In the genomic region with DNA sequence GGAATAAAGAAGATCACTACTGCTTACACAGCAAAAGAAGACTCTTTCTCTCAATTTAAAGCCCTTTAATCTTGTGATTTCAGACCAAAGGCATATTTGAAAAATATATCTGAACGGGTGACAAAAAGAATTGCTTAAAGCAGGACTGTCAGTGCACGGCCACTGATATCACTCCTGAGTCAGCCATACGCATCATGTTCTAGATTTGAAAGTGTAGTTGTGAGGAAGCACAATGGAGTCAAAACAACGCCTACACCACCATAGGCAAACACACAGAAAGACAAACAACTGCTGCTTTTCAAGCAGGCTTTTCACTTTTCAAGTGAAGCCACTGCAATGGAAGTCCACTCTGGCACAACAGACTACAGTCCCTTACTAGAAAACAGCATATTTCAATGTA, we compare ENCODE assay signal across 25 cellular contexts.
DNase-seq lines count a peak whose midpoint lies in the region; ATAC-seq, FAIRE-seq and TF ChIP-seq lines count a peak whose summit lies in the region.
"Had no signal": no experiment of that assay in that cellular context is flagged by ENCODE, and none has a peak within 500 bp of the region (broad histone marks: within the 10 kb centered on the region; RNA-seq: fewer than 3 reads in every experiment).

No MANE protein-coding gene starts in this region.

- H4K20me1 ChIP-seq in KMS-11 (ENCODE audit: insufficient read depth): no peaks in the 10 kb centered on the region
- H4K20me1 ChIP-seq in K562 (replicated peaks; ENCODE audit: control insufficient read depth, insufficient read depth, low read length): no peaks in the 10 kb centered on the region

- BruUV-seq in MCF 10A (replicated peaks; lab: Mats Ljungman, UMichigan): no TSS peak
- no TSS peak for BruUV-seq in K562 (replicated peaks; lab: Mats Ljungman, UMichigan)

- WGBS in K562 (ENCODE audit: insufficient coverage, low coverage, missing lambda C conversion rate): 55% methylated on average over 4 of the region's 4 CpGs

- H3K4me1 Mint-ChIP-seq in MCF 10A (ENCODE audit: insufficient read depth, unreplicated experiment): no peaks in the 10 kb centered on the region
- H3K4me1 Mint-ChIP-seq in stimulated activated effector memory CD8-positive, alpha-beta T cell treated with anti-CD3 and anti-CD28 coated beads, Interleukin-12 subunit alpha, Interleukin-12 subunit beta, amount 100 ng/mL, for 72 hours: peaks cover 19% of the 10 kb centered on the region
- peaks cover under 1% of the 10 kb centered on the region for H3K4me1 Mint-ChIP-seq in activated CD8-positive, alpha-beta memory T cell treated with anti-CD3 and anti-CD28 coated beads, Interleukin-2, amount 10 ng/mL, durations not matched to agents 7 days and 5 days
- H3K4me1 Mint-ChIP-seq: CD4-positive, alpha-beta memory T cell had no signal

- H3K79me2 ChIP-seq in KMS-11 (ENCODE audit: insufficient read depth, low read depth) (no peaks in the 10 kb centered on the region), K562 (ENCODE audit: control insufficient read depth, insufficient read depth, low read length) (no peaks in the 10 kb centered on the region)

- H3K4me2 ChIP-seq in KMS-11 (peak overlapping the region; percentile 41), K562 (ENCODE audit: insufficient read depth, low read length) (no peak overlapping the region)
- H3K4me2 ChIP-seq: PC-9 had no signal

- POLR2A ChIA-PET in MCF 10A (lab: Yijun Ruan, JAX) (no interaction called here), K562 (lab: Yijun Ruan, JAX) (interaction anchor here (0.9 kb wide), 1 partner anchor 976 kb away, joined by 3 read pairs; no protein-coding TSS in a partner anchor)

- H3K4me3 ChIP-seq in breast epithelium: no peak overlapping the region
- no peak overlapping the region for H3K4me3 ChIP-seq in KMS-11 (IDR thresholded peaks at IDR 0.05; ENCODE audit: insufficient read depth, low read depth, low read length)
- no peak overlapping the region for H3K4me3 ChIP-seq in K562
- H3K4me3 ChIP-seq: MG63, PC-9, SJCRH30 had no signal

- no peak overlapping the region; the same call in 1 of the 2 replicates for H2AFZ ChIP-seq in KMS-11 (ENCODE audit: low read depth)
- no peak overlapping the region for H2AFZ ChIP-seq in K562 (ENCODE audit: low read depth, low read length)
- H2AFZ ChIP-seq: PC-9 had no signal

- no peak overlapping the region for H3K27ac Mint-ChIP-seq in MCF 10A (ENCODE audit: low read depth, unreplicated experiment)
- no peak overlapping the region for H3K27ac Mint-ChIP-seq in stimulated activated effector memory CD8-positive, alpha-beta T cell treated with anti-CD3 and anti-CD28 coated beads, Interleukin-12 subunit alpha, Interleukin-12 subunit beta, amount 100 ng/mL, for 72 hours
- no peak overlapping the region for H3K27ac Mint-ChIP-seq in activated CD8-positive, alpha-beta memory T cell treated with anti-CD3 and anti-CD28 coated beads, Interleukin-2, amount 10 ng/mL, durations not matched to agents 7 days and 5 days

- no peak for TF ChIP-seq EP300 in K562 (IDR thresholded peaks at IDR 0.05; ENCODE audit: low read length)

- H3K36me3 ChIP-seq in breast epithelium (no peaks in the 10 kb centered on the region), KMS-11 (ENCODE audit: insufficient read depth) (no peaks in the 10 kb centered on the region), K562 (ENCODE audit: control insufficient read depth, insufficient read depth, low read length) (no peaks in the 10 kb centered on the region)
- H3K36me3 ChIP-seq: SJCRH30 had no signal

- peak overlapping the region; percentile 11 to 45 for H3K27ac ChIP-seq in breast epithelium
- peak overlapping the region; percentile 62 for H3K27ac ChIP-seq in KMS-11
- no peak overlapping the region for H3K27ac ChIP-seq in K562 (ENCODE audit: extremely low read depth, low read depth, low read length)
- H3K27ac ChIP-seq: HL-60, PC-9, SJCRH30 had no signal

- intact Hi-C loops in breast epithelium (cut with DNase I; ENCODE audit: low total_unique reads) (no loop called here), MCF 10A (cut with micrococcal nuclease) (no loop called here), K562 (cut with micrococcal nuclease) (no loop called here)

- no peak for TF ChIP-seq RAD21 in K562 (CRISPR knock-in tag; conservative IDR thresholded peaks at IDR 0.05 in 1 of 2, IDR thresholded peaks at IDR 0.05 in 1 of 2)

- H3K9me1 ChIP-seq in K562 (ENCODE audit: control insufficient read depth, insufficient read depth, low read length): no peaks in the 10 kb centered on the region

- H3K4me1 ChIP-seq in breast epithelium (no peaks in the 10 kb centered on the region), KMS-11 (ENCODE audit: low read depth, poor library complexity, severe bottlenecking) (peaks cover 43% of the 10 kb centered on the region), K562 (replicated peaks in 1 of 2; ENCODE audit: control insufficient read depth in 2 of 2, insufficient read depth in 2 of 2, low read length in 2 of 2) (no peaks in the 10 kb centered on the region)
- H3K4me1 ChIP-seq: SJCRH30 had no signal

- CTCF ChIA-PET in MCF 10A (lab: Yijun Ruan, JAX): no interaction called here
- CTCF ChIA-PET in K562 (lab: Yijun Ruan, JAX; ENCODE audit: low intra/inter-chr PET ratio): no interaction called here
- CTCF ChIA-PET in activated CD8-positive, alpha-beta memory T cell treated with anti-CD3 and anti-CD28 coated beads, Interleukin-2, amount 10 ng/mL, durations not matched to agents 7 days and 5 days (lab: Charles Lee): interaction anchor here (0.5 kb wide), 1 partner anchor 183 kb away, joined by 3 read pairs; no protein-coding TSS in a partner anchor

- H3K9me3 Mint-ChIP-seq in MCF 10A (ENCODE audit: unreplicated experiment): no peaks in the 10 kb centered on the region
- no peaks in the 10 kb centered on the region for H3K9me3 Mint-ChIP-seq in stimulated activated effector memory CD8-positive, alpha-beta T cell treated with anti-CD3 and anti-CD28 coated beads, Interleukin-12 subunit alpha, Interleukin-12 subunit beta, amount 100 ng/mL, for 72 hours
- H3K9me3 Mint-ChIP-seq in activated CD8-positive, alpha-beta memory T cell treated with anti-CD3 and anti-CD28 coated beads, Interleukin-2, amount 10 ng/mL, durations not matched to agents 7 days and 5 days (ENCODE audit: low read depth): peaks cover 4% of the 10 kb centered on the region
- H3K9me3 Mint-ChIP-seq: CD4-positive, alpha-beta memory T cell had no signal

- TF ChIP-seq CTCF in breast epithelium (IDR thresholded peaks at IDR 0.05): no peak
- TF ChIP-seq CTCF in MCF 10A (IDR thresholded peaks at IDR 0.05; ENCODE audit: unreplicated experiment): no peak
- TF ChIP-seq CTCF in KMS-11 (conservative IDR thresholded peaks at IDR 0.05; ENCODE audit: low read depth, low read length): no peak
- no peak for TF ChIP-seq CTCF in K562 (IDR thresholded peaks at IDR 0.05 in 2 of 3, conservative IDR thresholded peaks at IDR 0.05 in 1 of 3; ENCODE audit: insufficient read depth in 2 of 3, low read depth in 1 of 3, low read length in 3 of 3)

- H3K9ac ChIP-seq in KMS-11 (no peak overlapping the region; the same call in 1 of the 2 replicates), K562 (ENCODE audit: insufficient read depth in 1 of 2, low read depth in 2 of 2, low read length in 2 of 2) (no peak overlapping the region)

- in situ Hi-C loops in K562 (cut with MboI): no loop called here

- no peak for TF ChIP-seq POLR2A in breast epithelium (IDR thresholded peaks at IDR 0.05)
- TF ChIP-seq POLR2A in K562 (conservative IDR thresholded peaks at IDR 0.05): no peak

- H3K9me3 ChIP-seq in breast epithelium: no peaks in the 10 kb centered on the region
- H3K9me3 ChIP-seq in K562 (replicated peaks; ENCODE audit: control insufficient read depth, insufficient read depth, low read depth, low read length): no peaks in the 10 kb centered on the region
- H3K9me3 ChIP-seq: MG63, SJCRH30 had no signal

- H3K36me3 Mint-ChIP-seq in MCF 10A (ENCODE audit: insufficient read depth, unreplicated experiment): peaks cover 21% of the 10 kb centered on the region
- peaks cover 49% of the 10 kb centered on the region for H3K36me3 Mint-ChIP-seq in stimulated activated effector memory CD8-positive, alpha-beta T cell treated with anti-CD3 and anti-CD28 coated beads, Interleukin-12 subunit alpha, Interleukin-12 subunit beta, amount 100 ng/mL, for 72 hours
- H3K36me3 Mint-ChIP-seq in activated CD8-positive, alpha-beta memory T cell treated with anti-CD3 and anti-CD28 coated beads, Interleukin-2, amount 10 ng/mL, durations not matched to agents 7 days and 5 days: peaks cover 57% of the 10 kb centered on the region

- ATAC-seq in K562: no peak
- ATAC-seq in stimulated activated effector memory CD8-positive, alpha-beta T cell treated with anti-CD3 and anti-CD28 coated beads, Interleukin-12 subunit alpha, Interleukin-12 subunit beta, amount 100 ng/mL, for 72 hours: peak; percentile 89
- ATAC-seq in HG03095 (IDR thresholded peaks at IDR 0.05; ENCODE audit: unreplicated experiment): no peak
- ATAC-seq in GM18868 (IDR thresholded peaks at IDR 0.05; ENCODE audit: unreplicated experiment): no peak
- no peak for ATAC-seq in activated CD8-positive, alpha-beta memory T cell treated with anti-CD3 and anti-CD28 coated beads, Interleukin-2, amount 10 ng/mL, durations not matched to agents 7 days and 5 days

- DNase-seq in breast epithelium (ENCODE audit: low spot score in 2 of 2): no peak
- no peak for DNase-seq in MCF 10A (ENCODE audit: unreplicated experiment)
- DNase-seq in K562 (ENCODE audit: extremely low read depth in 1 of 4, low spot score in 3 of 4): no peak
- DNase-seq in stimulated activated effector memory CD8-positive, alpha-beta T cell treated with anti-CD3 and anti-CD28 coated beads, Interleukin-12 subunit alpha, Interleukin-12 subunit beta, amount 100 ng/mL, for 72 hours (ENCODE audit: low spot score in 2 of 2): no peak
- DNase-seq in activated CD8-positive, alpha-beta memory T cell treated with anti-CD3 and anti-CD28 coated beads, Interleukin-2, amount 10 ng/mL, durations not matched to agents 7 days and 5 days: no peak
- DNase-seq: C1 segment of cervical spinal cord; CD4-positive, alpha-beta memory T cell; COR-L47; DMS53; HCEC 1CT; MG63; NCI-H1105 treated with DMSO at 0.1 percent for 48 hours; NCI-H146; NCI-H2029; NCI-H446 treated with DMSO at 0.1 percent for 48 hours; NCI-H526; NCI-H82; PC-9; SJCRH30 had no signal

- H3K4me3 Mint-ChIP-seq in MCF 10A (ENCODE audit: unreplicated experiment): no peak overlapping the region
- no peak overlapping the region for H3K4me3 Mint-ChIP-seq in stimulated activated effector memory CD8-positive, alpha-beta T cell treated with anti-CD3 and anti-CD28 coated beads, Interleukin-12 subunit alpha, Interleukin-12 subunit beta, amount 100 ng/mL, for 72 hours
- no peak overlapping the region for H3K4me3 Mint-ChIP-seq in activated CD8-positive, alpha-beta memory T cell treated with anti-CD3 and anti-CD28 coated beads, Interleukin-2, amount 10 ng/mL, durations not matched to agents 7 days and 5 days
- H3K4me3 Mint-ChIP-seq: CD4-positive, alpha-beta memory T cell had no signal

- no peaks in the 10 kb centered on the region for H3K27me3 Mint-ChIP-seq in MCF 10A (ENCODE audit: insufficient read depth, unreplicated experiment)
- no peaks in the 10 kb centered on the region for H3K27me3 Mint-ChIP-seq in activated CD8-positive, alpha-beta memory T cell treated with anti-CD3 and anti-CD28 coated beads, Interleukin-2, amount 10 ng/mL, durations not matched to agents 7 days and 5 days
- H3K27me3 Mint-ChIP-seq: CD4-positive, alpha-beta memory T cell had no signal

- no peaks in the 10 kb centered on the region for H3K27me3 ChIP-seq in breast epithelium
- no peaks in the 10 kb centered on the region for H3K27me3 ChIP-seq in KMS-11 (ENCODE audit: insufficient read depth, low read depth)
- H3K27me3 ChIP-seq in K562 (ENCODE audit: control insufficient read depth in 2 of 2, insufficient read depth in 2 of 2, low read length in 2 of 2): no peaks in the 10 kb centered on the region
- H3K27me3 ChIP-seq: MG63, SJCRH30 had no signal

- peak; percentile 48 for FAIRE-seq in K562 (lab: Jason Lieb, UNC)
- FAIRE-seq: GM18507, H1 had no signal
